Comparison of ENCODE assay signal across 16 cellular contexts in the genomic region with DNA sequence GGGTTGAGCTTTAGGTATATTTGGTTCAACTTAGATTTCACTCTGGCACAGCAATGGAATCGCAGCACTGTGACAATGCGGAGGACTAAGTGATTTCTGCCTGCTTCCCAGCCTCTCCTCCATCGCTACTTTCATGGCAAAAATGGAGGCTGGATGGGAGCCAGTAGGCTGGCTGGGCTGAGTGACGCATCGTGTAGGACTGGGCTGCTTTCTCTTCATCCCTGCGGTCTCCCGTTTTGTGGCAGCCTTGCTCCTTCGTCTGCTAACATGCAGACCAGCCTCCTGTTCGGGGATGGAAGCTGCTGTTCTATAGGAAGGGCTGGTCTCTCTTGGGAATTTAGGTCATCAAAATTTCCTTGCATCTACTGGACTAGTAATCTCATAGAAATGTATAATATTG. TPM values are rescaled to one million over a fixed set of nuclear protein-coding genes. Genes with fewer than 3 reads are reported as not detected.
DNase-seq lines count a peak whose midpoint lies in the region; ATAC-seq and TF ChIP-seq lines count a peak whose summit lies in the region.
"Had no signal": no experiment of that assay in that cellular context is flagged by ENCODE, and none has a peak within 500 bp of the region (broad histone marks: within the 10 kb centered on the region; RNA-seq: fewer than 3 reads in every experiment).

No MANE protein-coding gene starts in this region.

- 0 out of 2 replicates have a peak, but pooled peaks cover 2% of the 10 kb centered on the region for H3K27me3 ChIP-seq in HCT116 (ENCODE audit: insufficient read depth, low read length)
- H3K27me3 ChIP-seq in neural progenitor cell: no peaks in the 10 kb centered on the region
- H3K27me3 ChIP-seq: left lung had no signal

- H2AFZ ChIP-seq in HCT116 (ENCODE audit: low read depth, low read length, poor library complexity, severe bottlenecking): peak overlapping the region; percentile 6
- peak overlapping the region; percentile 4 for H2AFZ ChIP-seq in neural progenitor cell (replicated peaks)

- H3K9ac ChIP-seq in HCT116 (ENCODE audit: low read length): no peak overlapping the region
- H3K9ac ChIP-seq in neural progenitor cell: no peak overlapping the region

- H3K4me3 ChIP-seq in HCT116 (replicated peaks in 1 of 2; ENCODE audit: low read depth in 1 of 2, low read length in 2 of 2): no peak overlapping the region
- no peak overlapping the region for H3K4me3 ChIP-seq in choroid plexus epithelial cell (ENCODE audit: low read depth, low read length)
- no peak overlapping the region for H3K4me3 ChIP-seq in neural progenitor cell
- H3K4me3 ChIP-seq: left lung had no signal

- intact Hi-C loops in HCT116 (cut with micrococcal nuclease): no loop called here

- DNase-seq in AG08395 (ENCODE audit: low spot score): peak; percentile 53
- DNase-seq in HCT116 (ENCODE audit: low read depth, low spot score): no peak
- DNase-seq in choroid plexus epithelial cell (ENCODE audit: low read depth): peak; percentile 22
- no peak for DNase-seq in neural progenitor cell (ENCODE audit: low spot score)
- no peak for DNase-seq in left lobe of liver (ENCODE audit: low spot score)
- DNase-seq in chondrocyte (ENCODE audit: low spot score): no peak
- DNase-seq in activated naive CD4-positive, alpha-beta T cell treated with anti-CD3 and anti-CD28 coated beads, Interleukin-2, amount 50 U/mL, for 72 hours (ENCODE audit: low spot score in 2 of 2): no peak
- DNase-seq: activated CD4-positive, alpha-beta T cell treated with anti-CD3 and anti-CD28 coated beads, Interleukin-2, amount 10 ng/mL, durations not matched to agents 24 days and 14 days; Karpas-422; left lung; NCI-H1930; NCI-H82 had no signal

- ATAC-seq in HCT116 (no peak), GM21786 (IDR thresholded peaks at IDR 0.05; ENCODE audit: unreplicated experiment) (no peak), left lobe of liver (no peak)
- ATAC-seq in activated naive CD4-positive, alpha-beta T cell treated with anti-CD3 and anti-CD28 coated beads, Interleukin-2, amount 50 U/mL, for 72 hours: no peak
- ATAC-seq: activated T-helper 17 cell treated with anti-CD3 and anti-CD28 coated beads, Interleukin-2, amount 50 U/mL, for 72 hours; left lung had no signal

- H3K79me2 ChIP-seq in HCT116 (ENCODE audit: insufficient read depth, low read length) (no peaks in the 10 kb centered on the region), neural progenitor cell (ENCODE audit: low read depth) (no peaks in the 10 kb centered on the region)

- TF ChIP-seq RAD21 in HCT116 (IDR thresholded peaks at IDR 0.05; ENCODE audit: low read depth): no peak

- no peaks in the 10 kb centered on the region for H3F3A ChIP-seq in neural progenitor cell (ENCODE audit: low read depth)

- TF ChIP-seq CTCF in HCT116 (IDR thresholded peaks at IDR 0.05 in 2 of 3, conservative IDR thresholded peaks at IDR 0.05 in 1 of 3; ENCODE audit: borderline replicate concordance in 1 of 3, insufficient read depth in 1 of 3, low read depth in 2 of 3, low read length in 2 of 3): no peak
- TF ChIP-seq CTCF in choroid plexus epithelial cell (conservative IDR thresholded peaks at IDR 0.05; ENCODE audit: low read depth, low read length): no peak
- TF ChIP-seq CTCF in neural progenitor cell (IDR thresholded peaks at IDR 0.05): no peak
- no peak for TF ChIP-seq CTCF in chondrocyte (IDR thresholded peaks at IDR 0.05)

- RAD21 ChIA-PET in HCT116 (lab: Charles Lee; ENCODE audit: low non-redundant PET in 1 of 2, low total read pairs in 2 of 2, uncharacterized antibody in 2 of 2, unreplicated experiment in 2 of 2): no interaction called here

- H4K20me1 ChIP-seq in HCT116 (ENCODE audit: insufficient read depth) (no peaks in the 10 kb centered on the region), neural progenitor cell (ENCODE audit: low read depth) (no peaks in the 10 kb centered on the region)

- H3K9me2 ChIP-seq in HCT116 (ENCODE audit: insufficient read depth): no peaks in the 10 kb centered on the region

- POLR2A ChIA-PET in HCT116 (lab: Charles Lee): no interaction called here

- no peak for TF ChIP-seq POLR2A in HCT116 (IDR thresholded peaks at IDR 0.05; ENCODE audit: borderline replicate concordance, extremely low read depth, insufficient read depth, insufficient read length)

- H3K9me3 ChIP-seq in HCT116 (ENCODE audit: control insufficient read depth in 1 of 2, insufficient read depth in 1 of 2, low read depth in 1 of 2, low read length in 2 of 2) (no peaks in the 10 kb centered on the region), neural progenitor cell (ENCODE audit: low read depth) (no peaks in the 10 kb centered on the region)

- no peak overlapping the region for H3K4me2 ChIP-seq in HCT116 (ENCODE audit: low read length)
- no peak overlapping the region for H3K4me2 ChIP-seq in neural progenitor cell

- BruUV-seq in HCT116 (replicated peaks; lab: Mats Ljungman, UMichigan): no TSS peak

- no peaks in the 10 kb centered on the region for H3K4me1 Mint-ChIP-seq in neural progenitor cell
- H3K4me1 Mint-ChIP-seq in chondrocyte (ENCODE audit: low read depth): no peaks in the 10 kb centered on the region
- H3K4me1 Mint-ChIP-seq: activated T-helper 17 cell treated with anti-CD3 and anti-CD28 coated beads, Interleukin-2, amount 50 U/mL, for 72 hours; neural crest cell had no signal

- H3K4me3 Mint-ChIP-seq in neural progenitor cell (no peak overlapping the region), chondrocyte (ENCODE audit: unreplicated experiment) (no peak overlapping the region)
- H3K4me3 Mint-ChIP-seq: activated CD4-positive, alpha-beta T cell treated with anti-CD3 and anti-CD28 coated beads, Interleukin-2, amount 10 ng/mL, durations not matched to agents 24 days and 14 days; activated T-helper 17 cell treated with anti-CD3 and anti-CD28 coated beads, Interleukin-2, amount 50 U/mL, for 72 hours; neural crest cell; type B pancreatic cell had no signal

- CTCF ChIA-PET in HCT116 (lab: Charles Lee): no interaction called here

- H3K27ac ChIP-seq in HCT116 (ENCODE audit: low read depth, low read length): no peak overlapping the region
- no peak overlapping the region for H3K27ac ChIP-seq in neural progenitor cell
- H3K27ac ChIP-seq: left lung had no signal

- H3K27me3 Mint-ChIP-seq in neural progenitor cell (ENCODE audit: insufficient read depth, low read depth) (no peaks in the 10 kb centered on the region), chondrocyte (ENCODE audit: low read depth) (no peaks in the 10 kb centered on the region)
- H3K27me3 Mint-ChIP-seq: activated T-helper 17 cell treated with anti-CD3 and anti-CD28 coated beads, Interleukin-2, amount 50 U/mL, for 72 hours; type B pancreatic cell had no signal

- no peaks in the 10 kb centered on the region for H3K36me3 Mint-ChIP-seq in neural progenitor cell
- H3K36me3 Mint-ChIP-seq in chondrocyte (ENCODE audit: low read depth): peaks cover 18% of the 10 kb centered on the region
- H3K36me3 Mint-ChIP-seq in activated naive CD4-positive, alpha-beta T cell treated with anti-CD3 and anti-CD28 coated beads, Interleukin-2, amount 50 U/mL, for 72 hours: peaks cover 5 to 9% of the 10 kb centered on the region in 2 donors

- H3K36me3 ChIP-seq in HCT116 (ENCODE audit: control insufficient read depth in 1 of 2, insufficient read depth in 2 of 2, low read length in 2 of 2): no peaks in the 10 kb centered on the region
- no peaks in the 10 kb centered on the region for H3K36me3 ChIP-seq in neural progenitor cell
- H3K36me3 ChIP-seq: left lung had no signal

- H3K4me1 ChIP-seq in HCT116 (ENCODE audit: control insufficient read depth in 1 of 2, insufficient read depth in 2 of 2, low read length in 2 of 2) (no peaks in the 10 kb centered on the region), neural progenitor cell (no peaks in the 10 kb centered on the region)
- H3K4me1 ChIP-seq: left lung had no signal

- H3K27ac Mint-ChIP-seq in neural progenitor cell (no peak overlapping the region), chondrocyte (ENCODE audit: unreplicated experiment) (no peak overlapping the region)
- no peak overlapping the region for H3K27ac Mint-ChIP-seq in activated naive CD4-positive, alpha-beta T cell treated with anti-CD3 and anti-CD28 coated beads, Interleukin-2, amount 50 U/mL, for 72 hours
- H3K27ac Mint-ChIP-seq: activated CD4-positive, alpha-beta T cell treated with anti-CD3 and anti-CD28 coated beads, Interleukin-2, amount 10 ng/mL, durations not matched to agents 24 days and 14 days; activated T-helper 17 cell treated with anti-CD3 and anti-CD28 coated beads, Interleukin-2, amount 50 U/mL, for 72 hours; type B pancreatic cell had no signal

- H3K9me3 Mint-ChIP-seq in neural progenitor cell: peaks cover 11% of the 10 kb centered on the region
- H3K9me3 Mint-ChIP-seq in chondrocyte (ENCODE audit: low read depth): peaks cover 20% of the 10 kb centered on the region
- peaks cover 0 to 7% of the 10 kb centered on the region in 2 donors for H3K9me3 Mint-ChIP-seq in activated naive CD4-positive, alpha-beta T cell treated with anti-CD3 and anti-CD28 coated beads, Interleukin-2, amount 50 U/mL, for 72 hours

TF ChIP-seq in HCT116, 20 proteins besides CTCF, POLR2A, EP300 and RAD21 (continues in another document):
- no peak for TF ChIP-seq FOSL1 (IDR thresholded peaks at IDR 0.05; ENCODE audit: low read depth)
- TF ChIP-seq, protein P1, sequence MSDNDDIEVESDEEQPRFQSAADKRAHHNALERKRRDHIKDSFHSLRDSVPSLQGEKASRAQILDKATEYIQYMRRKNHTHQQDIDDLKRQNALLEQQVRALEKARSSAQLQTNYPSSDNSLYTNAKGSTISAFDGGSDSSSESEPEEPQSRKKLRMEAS (IDR thresholded peaks at IDR 0.05): no peak
- no peak for TF ChIP-seq ZNF274 (IDR thresholded peaks at IDR 0.05; ENCODE audit: low read depth, low read length)
- TF ChIP-seq ELF1 (IDR thresholded peaks at IDR 0.05; ENCODE audit: borderline replicate concordance, low read depth): no peak
- TF ChIP-seq SRF (IDR thresholded peaks at IDR 0.05; ENCODE audit: low read depth): no peak
- TF ChIP-seq SIN3A (IDR thresholded peaks at IDR 0.05; ENCODE audit: low read depth): no peak
- no peak for TF ChIP-seq CEBPB (IDR thresholded peaks at IDR 0.05; ENCODE audit: low read depth)
- no peak for TF ChIP-seq EZH2 (IDR thresholded peaks at IDR 0.05)
- TF ChIP-seq ZFX (IDR thresholded peaks at IDR 0.05): no peak
- TF ChIP-seq CBX3 (IDR thresholded peaks at IDR 0.05; ENCODE audit: low read depth): no peak

RNA-seq across cellular contexts. Expression of gene RGS12, which starts 15.9 kb away (rescaled TPM):
- total RNA-seq in HCT116 (2021; ENCODE audit: unreplicated experiment) (22.2 TPM), neural progenitor cell (ENCODE audit: low replicate concordance) (36.6 and 140 TPM in 2 replicates), left lobe of liver (29.3 TPM), chondrocyte (19.0 to 24.2 TPM (median 19.3 TPM) in 3 replicates)
- polyA plus RNA-seq in HCT116 (2012): 17.5 and 28.1 TPM in 2 replicates
- total RNA-seq in activated naive CD4-positive, alpha-beta T cell treated with anti-CD3 and anti-CD28 coated beads, Interleukin-2, amount 50 U/mL, for 72 hours: 10 to 100 TPM in 1 of 2 donors, 1 to 10 TPM in 1; 5.3 to 15.6 TPM

RNA-seq across cellular contexts. Expression of gene MSANTD1, which starts 28.0 kb away (rescaled TPM):
- total RNA-seq in HCT116 (2021; ENCODE audit: unreplicated experiment) (0.71 TPM), neural progenitor cell (ENCODE audit: low replicate concordance) (0.17 and 0.25 TPM in 2 replicates), left lobe of liver (1.1 TPM), chondrocyte (0.55 to 1.7 TPM (median 0.64 TPM) in 3 replicates)
- polyA plus RNA-seq in HCT116 (2012): 0.29 and 0.39 TPM in 2 replicates
- 1 to 10 TPM in 1 of 2 donors, under 1 TPM in 1; 0.48 to 1.6 TPM for total RNA-seq in activated naive CD4-positive, alpha-beta T cell treated with anti-CD3 and anti-CD28 coated beads, Interleukin-2, amount 50 U/mL, for 72 hours

Comparison
In these comparisons a context has a peak if more than half of its experiments do, and no peak if none do; other contexts are left out.
1. DNase-seq: peak in AG08395 (single experiment) and choroid plexus epithelial cell (single experiment); none in HCT116 (single experiment), neural progenitor cell (single experiment), left lobe of liver (single experiment), chondrocyte (single experiment) and activated naive CD4-positive, alpha-beta T cell treated with anti-CD3 and anti-CD28 coated beads, Interleukin-2, amount 50 U/mL, for 72 hours (0 of 2).